Comparison of ENCODE assay signal across 8 cellular contexts in genomic region chr5:53481887-53482716, GRCh38. TPM values are rescaled to one million over a fixed set of nuclear protein-coding genes. Genes with fewer than 3 reads are reported as not detected.
DNase-seq lines count a peak whose midpoint lies in the region; ATAC-seq, FAIRE-seq and TF ChIP-seq lines count a peak whose summit lies in the region.

No MANE protein-coding gene starts in this region.

- no peaks in the 10 kb centered on the region for H3K27me3 ChIP-seq in hepatocyte

- peak overlapping the region; percentile 93 for H3K4me2 ChIP-seq in hepatocyte

- no peaks in the 10 kb centered on the region for H3K36me3 ChIP-seq in hepatocyte (replicated peaks; ENCODE audit: insufficient read depth, low read depth)

- no peaks in the 10 kb centered on the region for H3K79me2 ChIP-seq in hepatocyte

- intact Hi-C loops in sciatic nerve (cut with DNase I): loop anchor here (10.0 kb wide), 1 partner anchor 743 kb away; no protein-coding TSS in a partner anchor

- ATAC-seq in GM19438 (IDR thresholded peaks at IDR 0.05; ENCODE audit: low read depth, unreplicated experiment) (peak; percentile 58), HG03469 (IDR thresholded peaks at IDR 0.05; ENCODE audit: unreplicated experiment) (peak; percentile 51), sciatic nerve (peak; percentile 84)

- peak overlapping the region; percentile 59 for H3K27ac ChIP-seq in hepatocyte

- no peaks in the 10 kb centered on the region for H3K9me2 ChIP-seq in hepatocyte (replicated peaks; ENCODE audit: insufficient read depth)

- H3K9me3 ChIP-seq in hepatocyte (ENCODE audit: low read depth): no peaks in the 10 kb centered on the region

- FAIRE-seq in D721Med (lab: Jason Lieb, UNC): no peak

- DNase-seq in Caki2 (ENCODE audit: low read depth): peak; percentile 8
- DNase-seq in SK-MEL-5 (ENCODE audit: low read depth, low spot score): peak; percentile 32
- peak; percentile 80 for DNase-seq in amniotic epithelial cell (ENCODE audit: low read depth)
- peak; percentile 84 for DNase-seq in hepatocyte (ENCODE audit: low spot score)
- DNase-seq in sciatic nerve (ENCODE audit: low spot score): peak; percentile 87
- DNase-seq in D721Med (ENCODE audit: insufficient read length, low spot score): no peak

- no peaks in the 10 kb centered on the region for H3K4me1 ChIP-seq in hepatocyte (ENCODE audit: insufficient read depth)

- H3K4me3 ChIP-seq in hepatocyte: peak overlapping the region; percentile 56

- in situ Hi-C loops in Caki2 (cut with HindIII; ENCODE audit: low pct_unique_long_range_greater_than_20kb, low sequenced_read_pairs): no loop called here
- in situ Hi-C loops in SK-MEL-5 (cut with HindIII; ENCODE audit: low pct_unique_long_range_greater_than_20kb, low sequenced_read_pairs): no loop called here

- WGBS in hepatocyte (ENCODE audit: low lambda C conversion rate, missing lambda C conversion rate): 3% methylated on average over 35 of the region's 36 CpGs

- no peaks in the 10 kb centered on the region for H4K20me1 ChIP-seq in hepatocyte (ENCODE audit: insufficient read depth, poor library complexity, severe bottlenecking)

- TF ChIP-seq CTCF in hepatocyte (IDR thresholded peaks at IDR 0.05; ENCODE audit: poor library complexity) (no peak), D721Med (IDR thresholded peaks at IDR 0.05; ENCODE audit: insufficient read depth, missing control alignments) (no peak)

- H2AFZ ChIP-seq in hepatocyte: peak overlapping the region; percentile 54

RNA-seq across cellular contexts. Expression of gene FST, which starts 1.7 kb away (rescaled TPM):
- not detected in 2 replicates for total RNA-seq in Caki2 (2014; rRNA removed; shearing (Covaris generic); ENCODE audit: low replicate concordance)
- 0.48 and 0.74 TPM in 2 replicates for total RNA-seq in SK-MEL-5 (2014; rRNA removed; shearing (Covaris generic))
- 0.71 and 1.3 TPM in 2 replicates for polyA plus RNA-seq in SK-MEL-5 (2015; cell fraction: cytosol; rRNA removed)
- polyA plus RNA-seq in SK-MEL-5 (2015; cell fraction: nucleus; rRNA removed): 0.16 and 0.87 TPM in 2 replicates
- total RNA-seq in hepatocyte (15.3 and 18.4 TPM in 2 replicates), sciatic nerve (27.6 TPM)
- 32.6 and 35.4 TPM in 2 replicates for polyA plus RNA-seq in hepatocyte
